Comparison of ENCODE assay signal across 16 cellular contexts in genomic region chr20:3815703-3816315, GRCh38. TPM values are rescaled to one million over a fixed set of nuclear protein-coding genes. Genes with fewer than 3 reads are reported as not detected.
DNase-seq lines count a peak whose midpoint lies in the region; ATAC-seq and TF ChIP-seq lines count a peak whose summit lies in the region.
"Had no signal": no experiment of that assay in that cellular context is flagged by ENCODE, and none has a peak within 500 bp of the region (broad histone marks: within the 10 kb centered on the region; RNA-seq: fewer than 3 reads in every experiment).

No MANE protein-coding gene starts in this region.

- H3K4me1 ChIP-seq in BLaER1: peaks cover 50% of the 10 kb centered on the region
- peaks cover 16% of the 10 kb centered on the region; the same call in 1 of the 2 replicates for H3K4me1 ChIP-seq in GM23338 (ENCODE audit: insufficient read depth)
- H3K4me1 ChIP-seq in mesenchymal stem cell (ENCODE audit: control insufficient read depth, insufficient read depth, low read depth, low read length): peaks cover 20% of the 10 kb centered on the region
- peaks cover 10% of the 10 kb centered on the region for H3K4me1 ChIP-seq in foreskin keratinocyte

- peak overlapping the region; percentile 21 to 29 for H2BK12ac ChIP-seq in mesenchymal stem cell (ENCODE audit: low read length in 2 of 2)

- no peaks in the 10 kb centered on the region; the same call in 2 of the 3 replicates for H3K9me3 Mint-ChIP-seq in GM23338
- no peaks in the 10 kb centered on the region for H3K9me3 Mint-ChIP-seq in activated CD8-positive, alpha-beta T cell treated with anti-CD3 and anti-CD28 coated beads, Interleukin-2, amount 10 ng/mL, durations not matched to agents 7 days and 5 days (ENCODE audit: insufficient read depth)
- H3K9me3 Mint-ChIP-seq: HFFc6 had no signal

- no peak overlapping the region for H4K91ac ChIP-seq in mesenchymal stem cell (ENCODE audit: low read length)

- H3K27ac Mint-ChIP-seq in GM23338: peak overlapping the region; percentile 31; the same call in 1 of the 2 replicates
- peak overlapping the region; percentile 98 for H3K27ac Mint-ChIP-seq in activated CD8-positive, alpha-beta T cell treated with anti-CD3 and anti-CD28 coated beads, Interleukin-2, amount 10 ng/mL, durations not matched to agents 7 days and 5 days
- H3K27ac Mint-ChIP-seq: HFFc6 had no signal

- H3K36me3 ChIP-seq in BLaER1 (no peaks in the 10 kb centered on the region), GM23338 (ENCODE audit: insufficient read depth) (no peaks in the 10 kb centered on the region), mesenchymal stem cell (ENCODE audit: control insufficient read depth in 1 of 2, insufficient read depth in 2 of 2, low read depth in 1 of 2, low read length in 2 of 2) (peaks cover 0 to 3% of the 10 kb centered on the region in 2 experiments)
- H3K36me3 ChIP-seq: BE2C, cardiac muscle cell, upper lobe of right lung had no signal

- H3K27ac ChIP-seq in BLaER1: no peak overlapping the region
- no peak overlapping the region for H3K27ac ChIP-seq in GM23338 (ENCODE audit: low read depth)
- H3K27ac ChIP-seq in mesenchymal stem cell (ENCODE audit: low read length, poor library complexity, severe bottlenecking): no peak overlapping the region
- no peak overlapping the region for H3K27ac ChIP-seq in foreskin keratinocyte
- H3K27ac ChIP-seq: cardiac muscle cell, upper lobe of right lung had no signal

- WGBS in mesenchymal stem cell: 84% methylated on average over 9 of the region's 9 CpGs

- H3K18ac ChIP-seq in mesenchymal stem cell (ENCODE audit: low read depth in 1 of 2, low read length in 2 of 2): peak overlapping the region in 1 of 2 experiments; percentile 11

- H2BK5ac ChIP-seq in mesenchymal stem cell (ENCODE audit: low read depth, low read length, poor library complexity, severe bottlenecking): no peak overlapping the region

- H3K4me3 Mint-ChIP-seq in GM23338: no peak overlapping the region
- H3K4me3 Mint-ChIP-seq in activated CD8-positive, alpha-beta T cell treated with anti-CD3 and anti-CD28 coated beads, Interleukin-2, amount 10 ng/mL, durations not matched to agents 7 days and 5 days: peak overlapping the region; percentile 50
- H3K4me3 Mint-ChIP-seq: HFFc6 had no signal

- H2AFZ ChIP-seq in GM23338: peak overlapping the region; percentile 56; the same call in 1 of the 2 replicates
- H2AFZ ChIP-seq in mesenchymal stem cell (ENCODE audit: low read depth, low read length): no peak overlapping the region

- H3K4me2 ChIP-seq in BLaER1: peak overlapping the region; percentile 44
- peak overlapping the region; percentile 38; the same call in 1 of the 2 replicates for H3K4me2 ChIP-seq in GM23338
- no peak overlapping the region for H3K4me2 ChIP-seq in mesenchymal stem cell (ENCODE audit: low read length, poor library complexity, severe bottlenecking)

- H2BK15ac ChIP-seq in mesenchymal stem cell (ENCODE audit: low read depth, poor library complexity, severe bottlenecking): no peak overlapping the region

- H3K4me1 Mint-ChIP-seq in GM23338: peaks cover 18% of the 10 kb centered on the region
- H3K4me1 Mint-ChIP-seq in activated CD8-positive, alpha-beta T cell treated with anti-CD3 and anti-CD28 coated beads, Interleukin-2, amount 10 ng/mL, durations not matched to agents 7 days and 5 days (ENCODE audit: low read depth): peaks cover 88% of the 10 kb centered on the region

- no peaks in the 10 kb centered on the region for H4K20me1 ChIP-seq in BLaER1
- H4K20me1 ChIP-seq in GM23338 (replicated peaks; ENCODE audit: insufficient read depth): no peaks in the 10 kb centered on the region

- no peaks in the 10 kb centered on the region for H3K9me2 ChIP-seq in GM23338 (ENCODE audit: insufficient read depth)

- H3K4ac ChIP-seq in mesenchymal stem cell (ENCODE audit: low read depth in 1 of 2, low read length in 2 of 2): peak overlapping the region in 1 of 2 experiments; percentile 35

- TF ChIP-seq CTCF in GM23338 (conservative IDR thresholded peaks at IDR 0.05; ENCODE audit: low read depth in 2 of 2) (no peak), foreskin keratinocyte (conservative IDR thresholded peaks at IDR 0.05) (no peak)

- DNase-seq in GM23338 (ENCODE audit: low spot score): no peak
- DNase-seq in activated CD8-positive, alpha-beta T cell treated with anti-CD3 and anti-CD28 coated beads, Interleukin-2, amount 10 ng/mL, durations not matched to agents 7 days and 5 days: peak; percentile 81
- no peak for DNase-seq in mesenchymal stem cell
- no peak for DNase-seq in NCI-H2029 (lab: John Stamatoyannopoulos, UW)
- DNase-seq in head of caudate nucleus: no peak
- no peak for DNase-seq in foreskin keratinocyte
- DNase-seq: BE2C, HFFc6, kidney, NCI-H2171, upper lobe of right lung had no signal

- POLR2A ChIA-PET in activated CD8-positive, alpha-beta T cell treated with anti-CD3 and anti-CD28 coated beads, Interleukin-2, amount 10 ng/mL, durations not matched to agents 7 days and 5 days (lab: Charles Lee): interaction anchor here (0.6 to 7.3 kb wide), 8 partner anchors 10 to 55 kb away, joined by 3 to 44 read pairs (median 4); partner anchors contain the start of genes CDC25B and CENPB

- no peaks in the 10 kb centered on the region for H3K79me2 ChIP-seq in GM23338 (replicated peaks; ENCODE audit: insufficient read depth)

- H3K9me3 ChIP-seq in BLaER1 (no peaks in the 10 kb centered on the region), mesenchymal stem cell (ENCODE audit: control insufficient read depth, low read length) (no peaks in the 10 kb centered on the region)
- H3K9me3 ChIP-seq: BE2C, upper lobe of right lung had no signal

- no peaks in the 10 kb centered on the region; the same call in 1 of the 2 replicates for H3F3A ChIP-seq in GM23338 (replicated peaks; ENCODE audit: low read depth)

- intact Hi-C loops in head of caudate nucleus (cut with DNase I): no loop called here

- H3K4me3 ChIP-seq in BLaER1 (no peak overlapping the region), GM23338 (no peak overlapping the region), mesenchymal stem cell (ENCODE audit: insufficient read depth in 1 of 2, low read depth in 1 of 2, low read length in 2 of 2) (no peak overlapping the region)
- H3K4me3 ChIP-seq: cardiac muscle cell, upper lobe of right lung had no signal

- no peak overlapping the region for H3K23ac ChIP-seq in mesenchymal stem cell (ENCODE audit: low read length in 2 of 2)

- CTCF ChIA-PET in activated CD8-positive, alpha-beta T cell treated with anti-CD3 and anti-CD28 coated beads, Interleukin-2, amount 10 ng/mL, durations not matched to agents 7 days and 5 days (lab: Charles Lee): interaction anchor here (0.6 to 7.7 kb wide), 4 partner anchors 15 to 242 kb away, joined by 3 to 126 read pairs (median 8); partner anchors contain the start of genes ADISSP and CENPB

- peaks cover 8% of the 10 kb centered on the region for H3K27me3 Mint-ChIP-seq in GM23338 (ENCODE audit: insufficient read depth, low read depth, poor library complexity)
- no peaks in the 10 kb centered on the region for H3K27me3 Mint-ChIP-seq in activated CD8-positive, alpha-beta T cell treated with anti-CD3 and anti-CD28 coated beads, Interleukin-2, amount 10 ng/mL, durations not matched to agents 7 days and 5 days (ENCODE audit: low read depth)

- no peaks in the 10 kb centered on the region for H3K79me1 ChIP-seq in mesenchymal stem cell (replicated peaks; ENCODE audit: low read length, poor library complexity, severe bottlenecking)

- no peak overlapping the region for H2BK120ac ChIP-seq in mesenchymal stem cell (ENCODE audit: low read depth, low read length)

- H3K27me3 ChIP-seq in BLaER1 (no peaks in the 10 kb centered on the region), GM23338 (ENCODE audit: insufficient read depth) (no peaks in the 10 kb centered on the region), mesenchymal stem cell (ENCODE audit: control insufficient read depth in 1 of 2, insufficient read depth in 1 of 2, low read length in 2 of 2) (no peaks in the 10 kb centered on the region), foreskin keratinocyte (no peaks in the 10 kb centered on the region)
- H3K27me3 ChIP-seq: BE2C, cardiac muscle cell, upper lobe of right lung had no signal

- H3K36me3 Mint-ChIP-seq in GM23338 (ENCODE audit: low read depth): no peaks in the 10 kb centered on the region; the same call in 2 of the 3 replicates
- H3K36me3 Mint-ChIP-seq in activated CD8-positive, alpha-beta T cell treated with anti-CD3 and anti-CD28 coated beads, Interleukin-2, amount 10 ng/mL, durations not matched to agents 7 days and 5 days (ENCODE audit: low read depth): peaks cover 7% of the 10 kb centered on the region

- ATAC-seq in GM23338 (no peak), GM21737 (IDR thresholded peaks at IDR 0.05; ENCODE audit: unreplicated experiment) (no peak), foreskin keratinocyte (no peak)
- peak; percentile 20 for ATAC-seq in activated CD8-positive, alpha-beta T cell treated with anti-CD3 and anti-CD28 coated beads, Interleukin-2, amount 10 ng/mL, durations not matched to agents 7 days and 5 days
- ATAC-seq: upper lobe of right lung had no signal

- H3K9ac ChIP-seq in BLaER1 (no peak overlapping the region), mesenchymal stem cell (ENCODE audit: low read length) (no peak overlapping the region)

- no peak overlapping the region for H3K14ac ChIP-seq in mesenchymal stem cell (ENCODE audit: low read length in 2 of 2)

- no peak overlapping the region for H2AK5ac ChIP-seq in mesenchymal stem cell (ENCODE audit: low read length, severe bottlenecking)

- H4K8ac ChIP-seq in mesenchymal stem cell (ENCODE audit: low read length): no peak overlapping the region

RNA-seq across cellular contexts. Expression of gene AP5S1, which starts 4.5 kb away (rescaled TPM):
- 1.2 and 1.8 TPM in 2 replicates for total RNA-seq in GM23338 (2014; rRNA removed; shearing (Covaris generic))
- polyA plus RNA-seq in GM23338 (2016; fragmentation: Nextera tagmentation; extraction: Ambion mirVana): 1.8 and 2.8 TPM in 2 replicates
- 10 to 100 TPM; 13.8 to 16.5 TPM for total RNA-seq in activated CD8-positive, alpha-beta T cell treated with anti-CD3 and anti-CD28 coated beads, Interleukin-2, amount 10 ng/mL, durations not matched to agents 7 days and 5 days
- polyA plus RNA-seq in mesenchymal stem cell (2013, experiment 1 of 2): 9.4 TPM
- 9.5 TPM for polyA plus RNA-seq in mesenchymal stem cell (2013, experiment 2 of 2)
- 11.9 and 12.5 TPM in 2 replicates for total RNA-seq in foreskin keratinocyte
- polyA plus RNA-seq in foreskin keratinocyte: 10.2 and 10.8 TPM in 2 replicates

RNA-seq across cellular contexts. Expression of gene CDC25B, which starts 19.7 kb away (rescaled TPM):
- 19.9 and 33.0 TPM in 2 replicates for total RNA-seq in GM23338 (2014; rRNA removed; shearing (Covaris generic))
- polyA plus RNA-seq in GM23338 (2016; fragmentation: Nextera tagmentation; extraction: Ambion mirVana) (9.8 and 10.5 TPM in 2 replicates), foreskin keratinocyte (47.5 and 64.1 TPM in 2 replicates)
- 100 to 1,000 TPM; 294 to 298 TPM for total RNA-seq in activated CD8-positive, alpha-beta T cell treated with anti-CD3 and anti-CD28 coated beads, Interleukin-2, amount 10 ng/mL, durations not matched to agents 7 days and 5 days
- 97.9 TPM for polyA plus RNA-seq in mesenchymal stem cell (2013, experiment 1 of 2)
- 95.2 TPM for polyA plus RNA-seq in mesenchymal stem cell (2013, experiment 2 of 2)
- total RNA-seq in foreskin keratinocyte: 58.4 and 69.9 TPM in 2 replicates

RNA-seq across cellular contexts. Expression of gene CENPB, which starts 29.3 kb away (rescaled TPM):
- total RNA-seq in GM23338 (2014; rRNA removed; shearing (Covaris generic)): 44.3 and 52.1 TPM in 2 replicates
- polyA plus RNA-seq in GM23338 (2016; fragmentation: Nextera tagmentation; extraction: Ambion mirVana) (9.5 and 10.8 TPM in 2 replicates), foreskin keratinocyte (67.2 and 68.9 TPM in 2 replicates)
- total RNA-seq in activated CD8-positive, alpha-beta T cell treated with anti-CD3 and anti-CD28 coated beads, Interleukin-2, amount 10 ng/mL, durations not matched to agents 7 days and 5 days: 10 to 100 TPM; 87.1 to 92.0 TPM
- polyA plus RNA-seq in mesenchymal stem cell (2013, experiment 1 of 2): 38.0 TPM
- polyA plus RNA-seq in mesenchymal stem cell (2013, experiment 2 of 2): 38.0 TPM
- 79.5 and 79.9 TPM in 2 replicates for total RNA-seq in foreskin keratinocyte

RNA-seq across cellular contexts. Expression of gene MAVS, which starts 30.8 kb away (rescaled TPM):
- 21.8 and 21.9 TPM in 2 replicates for total RNA-seq in GM23338 (2014; rRNA removed; shearing (Covaris generic))
- 4.4 and 5.2 TPM in 2 replicates for polyA plus RNA-seq in GM23338 (2016; fragmentation: Nextera tagmentation; extraction: Ambion mirVana)
- 10 to 100 TPM; 29.7 TPM for total RNA-seq in activated CD8-positive, alpha-beta T cell treated with anti-CD3 and anti-CD28 coated beads, Interleukin-2, amount 10 ng/mL, durations not matched to agents 7 days and 5 days
- 22.4 TPM for polyA plus RNA-seq in mesenchymal stem cell (2013, experiment 1 of 2)
- 21.0 TPM for polyA plus RNA-seq in mesenchymal stem cell (2013, experiment 2 of 2)
- total RNA-seq in foreskin keratinocyte: 20.4 and 22.0 TPM in 2 replicates
- polyA plus RNA-seq in foreskin keratinocyte: 8.0 and 8.4 TPM in 2 replicates

RNA-seq across cellular contexts. Expression of gene SPEF1, which starts 34.6 kb away (rescaled TPM):
- 0.69 and 1.3 TPM in 2 replicates for total RNA-seq in GM23338 (2014; rRNA removed; shearing (Covaris generic))
- 0.68 and 0.85 TPM in 2 replicates for polyA plus RNA-seq in GM23338 (2016; fragmentation: Nextera tagmentation; extraction: Ambion mirVana)
- under 1 TPM; 0.16 TPM for total RNA-seq in activated CD8-positive, alpha-beta T cell treated with anti-CD3 and anti-CD28 coated beads, Interleukin-2, amount 10 ng/mL, durations not matched to agents 7 days and 5 days
- 0.07 TPM for polyA plus RNA-seq in mesenchymal stem cell (2013, experiment 1 of 2)
- 0.07 TPM for polyA plus RNA-seq in mesenchymal stem cell (2013, experiment 2 of 2)
- total RNA-seq in foreskin keratinocyte: 0.14 and 0.17 TPM in 2 replicates
- 0.14 and 0.16 TPM in 2 replicates for polyA plus RNA-seq in foreskin keratinocyte
- total RNA-seq: Daoy, MCF 10A had no signal
